In genomic region chr17:50139950-50140885, GRCh38 we compare ENCODE assay signal across 1 cellular context.
A peak's percentile ranks its signal among the peaks of the same experiment; 100 is the strongest.
TF ChIP-seq lines count a peak whose summit lies in the region.

No MANE protein-coding gene starts in this region.

TF ChIP-seq in HepG2, 621 proteins besides CTCF, POLR2A, EP300 and RAD21 (continues in another document):
- TF ChIP-seq ZNF710 (CRISPR knock-in tag; IDR thresholded peaks at IDR 0.05; ENCODE audit: borderline replicate concordance) (no peak), ZNF577 (CRISPR knock-in tag; IDR thresholded peaks at IDR 0.05; ENCODE audit: borderline replicate concordance, low read depth) (no peak), SOX13 (IDR thresholded peaks at IDR 0.05) (no peak), SOX13 (CRISPR knock-in tag; conservative IDR thresholded peaks at IDR 0.05 in 1 of 2, IDR thresholded peaks at IDR 0.05 in 1 of 2) (no peak), ZNF317 (CRISPR knock-in tag; IDR thresholded peaks at IDR 0.05) (peak; percentile 100), TAF15 (IDR thresholded peaks at IDR 0.05; ENCODE audit: low read depth, low read length, poor library complexity, severe bottlenecking) (no peak), MIXL1 (CRISPR knock-in tag; IDR thresholded peaks at IDR 0.05) (peak; percentile 32; the same call in 1 of the 2 replicates), ZNF891 (CRISPR knock-in tag; IDR thresholded peaks at IDR 0.05) (no peak), ZNF282 (IDR thresholded peaks at IDR 0.05; ENCODE audit: partially characterized antibody) (no peak), RFXAP (CRISPR knock-in tag; IDR thresholded peaks at IDR 0.05; ENCODE audit: borderline replicate concordance) (peak; percentile 33; the same call in 1 of the 2 replicates), ZNF280B (CRISPR knock-in tag; IDR thresholded peaks at IDR 0.05; ENCODE audit: borderline replicate concordance) (no peak), GTF2F1 (IDR thresholded peaks at IDR 0.05; ENCODE audit: low read length) (no peak), THRA (CRISPR knock-in tag; IDR thresholded peaks at IDR 0.05; ENCODE audit: borderline replicate concordance) (0 out of 2 replicates have a peak, but pooled peaks have one; percentile 38), BRF2 (CRISPR knock-in tag; IDR thresholded peaks at IDR 0.05) (no peak), CBX2 (IDR thresholded peaks at IDR 0.05; ENCODE audit: low read depth, low read length) (no peak), CBX2 (CRISPR knock-in tag; IDR thresholded peaks at IDR 0.05; ENCODE audit: low read depth) (no peak), ZNF484 (CRISPR knock-in tag; IDR thresholded peaks at IDR 0.05; ENCODE audit: borderline replicate concordance, low read depth) (0 out of 2 replicates have a peak, but pooled peaks have one; percentile 56), NFKB2 (CRISPR knock-in tag; IDR thresholded peaks at IDR 0.05; ENCODE audit: borderline replicate concordance) (0 out of 2 replicates have a peak, but pooled peaks have one; percentile 22), ZFP91 (CRISPR knock-in tag; IDR thresholded peaks at IDR 0.05; ENCODE audit: borderline replicate concordance) (peak; percentile 34; the same call in 1 of the 2 replicates), ARID5B (CRISPR knock-in tag; IDR thresholded peaks at IDR 0.05) (no peak), DMAP1 (CRISPR knock-in tag; IDR thresholded peaks at IDR 0.05) (no peak), SIN3A (IDR thresholded peaks at IDR 0.05; ENCODE audit: borderline replicate concordance, low read depth, low read length) (no peak), ZNF251 (CRISPR knock-in tag; IDR thresholded peaks at IDR 0.05) (no peak), THAP11 (CRISPR knock-in tag; IDR thresholded peaks at IDR 0.05) (peak; percentile 35; the same call in 1 of the 2 replicates), PHF5A (CRISPR knock-in tag; IDR thresholded peaks at IDR 0.05; ENCODE audit: low read depth, unreplicated experiment) (peak; percentile 34), HDAC2 (CRISPR knock-in tag; IDR thresholded peaks at IDR 0.05) (peak; percentile 27; the same call in 1 of the 2 replicates), CREB1 (IDR thresholded peaks at IDR 0.05) (peak; percentile 64), CREB1 (CRISPR knock-in tag; IDR thresholded peaks at IDR 0.05) (no peak), TFE3 (CRISPR knock-in tag; IDR thresholded peaks at IDR 0.05) (peak; percentile 39; the same call in 1 of the 2 replicates), ZNF350 (CRISPR knock-in tag; IDR thresholded peaks at IDR 0.05; ENCODE audit: borderline replicate concordance, low read depth) (peak; percentile 46; the same call in 1 of the 2 replicates), ZNF496 (CRISPR knock-in tag; IDR thresholded peaks at IDR 0.05; ENCODE audit: insufficient replicate concordance) (no peak), RERE (CRISPR knock-in tag; IDR thresholded peaks at IDR 0.05; ENCODE audit: low read depth) (no peak), NFATC3 (CRISPR knock-in tag; IDR thresholded peaks at IDR 0.05) (no peak), ELF1 (CRISPR knock-in tag; IDR thresholded peaks at IDR 0.05) (no peak), ZNF274 (CRISPR knock-in tag; IDR thresholded peaks at IDR 0.05) (0 out of 2 replicates have a peak, but pooled peaks have one; percentile 8)
